In genomic region chr2:197431858-197432257, GRCh38 we compare ENCODE assay signal across 11 cellular contexts. TPM values are rescaled to one million over a fixed set of nuclear protein-coding genes. Genes with fewer than 3 reads are reported as not detected.
DNase-seq lines count a peak whose midpoint lies in the region; ATAC-seq, FAIRE-seq and TF ChIP-seq lines count a peak whose summit lies in the region.
"Had no signal": no experiment of that assay in that cellular context is flagged by ENCODE, and none has a peak within 500 bp of the region (broad histone marks: within the 10 kb centered on the region; RNA-seq: fewer than 3 reads in every experiment).

No MANE protein-coding gene starts in this region.

- H3K23me2 ChIP-seq in H1 (ENCODE audit: low read depth, low read length), result peaks cover 6% of the 10 kb centered on the region; the same call in 1 of the 2 replicates

- no peaks in the 10 kb centered on the region for H3K9me2 ChIP-seq in OCI-LY7 (ENCODE audit: insufficient read depth, low read length)

- H3K23ac ChIP-seq in H1 (ENCODE audit: insufficient read length), result no peak overlapping the region

- TF ChIP-seq EP300 in H1 (IDR thresholded peaks at IDR 0.05; ENCODE audit: borderline replicate concordance in 1 of 2, low read depth in 2 of 2, low read length in 2 of 2), result no peak

- intact Hi-C loops in OCI-LY7 (cut with micrococcal nuclease; ENCODE audit: unreplicated experiment) (loop anchor here (5.0 to 10.0 kb wide), 2 partner anchors 275 to 1777 kb away; partner anchors contain the start of genes MARS2 and SLC39A10), psoas muscle (cut with DNase I) (no loop called here)

- peak overlapping the region; percentile 79 for H3K4me3 ChIP-seq in GM12865 (ENCODE audit: low read depth, low read length)
- H3K4me3 ChIP-seq in OCI-LY7 (ENCODE audit: low read depth, low read length, poor library complexity, severe bottlenecking), result peak overlapping the region; percentile 99
- peak overlapping the region in 1 of 4 experiments; percentile 83; a peak in 1 of 8 replicates for H3K4me3 ChIP-seq in H1 (ENCODE audit: extremely low read depth in 1 of 4, insufficient read depth in 2 of 4, low read depth in 3 of 4, low read length in 4 of 4)
- peak overlapping the region; percentile 97 for H3K4me3 ChIP-seq in psoas muscle
- H3K4me3 ChIP-seq in WERI-Rb-1 (ENCODE audit: low read depth, low read length), result no peak overlapping the region

- no peak for TF ChIP-seq CTCF in GM12865 (IDR thresholded peaks at IDR 0.05; ENCODE audit: insufficient read depth, low read depth, low read length, missing control alignments)
- no peak for TF ChIP-seq CTCF in OCI-LY7 (conservative IDR thresholded peaks at IDR 0.05; ENCODE audit: low read length)
- no peak for TF ChIP-seq CTCF in H1 (IDR thresholded peaks at IDR 0.05; ENCODE audit: control extremely low read depth in 1 of 3, insufficient read depth in 1 of 3, low read depth in 1 of 3, low read length in 3 of 3)
- TF ChIP-seq CTCF in psoas muscle (IDR thresholded peaks at IDR 0.05), result no peak
- no peak for TF ChIP-seq CTCF in WERI-Rb-1 (IDR thresholded peaks at IDR 0.05; ENCODE audit: low read depth, low read length)

- H3K79me2 ChIP-seq in OCI-LY7 (ENCODE audit: insufficient read depth, low read depth, low read length), result peaks cover 93% of the 10 kb centered on the region
- peaks cover 75 to 91% of the 10 kb centered on the region in 2 experiments for H3K79me2 ChIP-seq in H1 (ENCODE audit: control insufficient read depth in 1 of 2, insufficient read depth in 2 of 2, low read length in 2 of 2)

- H4K91ac ChIP-seq in H1 (replicated peaks; ENCODE audit: insufficient read length, low read length), result no peak overlapping the region

- H3K18ac ChIP-seq in H1 (ENCODE audit: extremely low read depth, low read length), result no peak overlapping the region

- no peak overlapping the region for H2BK20ac ChIP-seq in H1 (ENCODE audit: low read length)

- TF ChIP-seq RAD21 in H1 (IDR thresholded peaks at IDR 0.05 in 1 of 2, conservative IDR thresholded peaks at IDR 0.05 in 1 of 2; ENCODE audit: low read depth in 2 of 2, low read length in 2 of 2), result no peak

- H2BK120ac ChIP-seq in H1 (replicated peaks; ENCODE audit: low read depth, low read length), result no peak overlapping the region

- peaks cover 49% of the 10 kb centered on the region for H4K20me1 ChIP-seq in OCI-LY7 (ENCODE audit: insufficient read depth, low read length)
- H4K20me1 ChIP-seq in H1 (replicated peaks in 1 of 2; ENCODE audit: control insufficient read depth in 1 of 2, insufficient read depth in 2 of 2, low read length in 2 of 2), result peaks cover 14 to 29% of the 10 kb centered on the region in 2 experiments

- no peak overlapping the region for H2BK12ac ChIP-seq in H1 (ENCODE audit: low read depth, low read length)

- no peak overlapping the region; a peak in 1 of 7 replicates for H3K9ac ChIP-seq in H1 (replicated peaks in 1 of 4; ENCODE audit: extremely low read depth in 1 of 4, low read depth in 3 of 4, low read length in 3 of 4)

- H2AFZ ChIP-seq in OCI-LY7 (ENCODE audit: low read length) (no peak overlapping the region), H1 (ENCODE audit: low read length) (no peak overlapping the region)

- H3K27ac ChIP-seq in OCI-LY7 (ENCODE audit: low read depth, low read length, poor library complexity, severe bottlenecking) (no peak overlapping the region), H1 (ENCODE audit: low read depth, low read length) (no peak overlapping the region), psoas muscle (peak overlapping the region; percentile 99), WERI-Rb-1 (no peak overlapping the region)

- H3K79me1 ChIP-seq in H1 (ENCODE audit: low read depth, low read length), result peaks cover 5% of the 10 kb centered on the region; the same call in 1 of the 2 replicates

- no peak overlapping the region for H4K5ac ChIP-seq in H1 (ENCODE audit: insufficient read length, low read depth, low read length)

- TF ChIP-seq POLR2A in H1 (IDR thresholded peaks at IDR 0.05; ENCODE audit: control extremely low read depth in 1 of 2, low read depth in 2 of 2, low read length in 2 of 2), result no peak

- H3K4me1 ChIP-seq in OCI-LY7 (ENCODE audit: insufficient read depth, low read length, poor library complexity, severe bottlenecking) (peaks cover 50% of the 10 kb centered on the region), H1 (replicated peaks in 1 of 4; ENCODE audit: control insufficient read depth in 3 of 4, insufficient read depth in 4 of 4, low read length in 3 of 4) (peaks cover 0 to 7% (median 5%) of the 10 kb centered on the region in 4 experiments; a peak in 4 of 7 replicates), psoas muscle (peaks cover 70% of the 10 kb centered on the region)

- H4K8ac ChIP-seq in H1 (ENCODE audit: extremely low read depth, insufficient read depth, low read length), result no peak overlapping the region

- no peak overlapping the region for H3K4ac ChIP-seq in H1 (replicated peaks; ENCODE audit: insufficient read length, low read depth, low read length)

- no peak overlapping the region for H2BK15ac ChIP-seq in H1 (ENCODE audit: low read length)

- no peak overlapping the region for H3K14ac ChIP-seq in H1 (ENCODE audit: insufficient read length)

- no peak for FAIRE-seq in H1 (lab: Jason Lieb, UNC)
- FAIRE-seq: G401.6 had no signal

- POLR2A ChIA-PET in OCI-LY7 (lab: Charles Lee), result interaction anchor here (0.6 to 2.5 kb wide), 7 partner anchors 8 to 299 kb away, joined by 3 to 14 read pairs (median 4); no protein-coding TSS in a partner anchor
- POLR2A ChIA-PET in H1 (lab: Charles Lee; ENCODE audit: partially characterized antibody), result interaction anchor here (0.9 to 3.4 kb wide), 7 partner anchors 20 to 68 kb away, joined by 3 to 12 read pairs (median 3); partner anchors contain the start of genes COQ10B, HSPD1 and HSPE1

- H3K36me3 ChIP-seq in OCI-LY7 (ENCODE audit: insufficient read depth, low read length) (peaks cover 59% of the 10 kb centered on the region), H1 (ENCODE audit: control insufficient read depth in 2 of 4, insufficient read depth in 4 of 4, low read length in 3 of 4) (peaks cover 0 to 7% (median 0%) of the 10 kb centered on the region in 4 experiments; a peak in 3 of 8 replicates), psoas muscle (ENCODE audit: insufficient read depth in 1 of 2, low read depth in 1 of 2) (no peaks in the 10 kb centered on the region), WERI-Rb-1 (peaks cover 45% of the 10 kb centered on the region)

- no TSS peak for BruUV-seq in OCI-LY7 (replicated peaks; lab: Mats Ljungman, UMichigan)

- no peak overlapping the region for H2AK5ac ChIP-seq in H1 (ENCODE audit: low read depth, low read length)

- no peak overlapping the region for H3K56ac ChIP-seq in H1 (replicated peaks; ENCODE audit: insufficient read length, low read depth, low read length)

- peak overlapping the region; percentile 91 for H3K4me2 ChIP-seq in OCI-LY7 (ENCODE audit: low read length)
- H3K4me2 ChIP-seq in H1 (ENCODE audit: insufficient read depth in 1 of 2, low read depth in 2 of 2, low read length in 2 of 2), result peak overlapping the region; percentile 61 to 91; a peak in 3 of 4 replicates

- H2BK5ac ChIP-seq in H1 (ENCODE audit: low read depth, low read length), result no peak overlapping the region

- no peaks in the 10 kb centered on the region for H3K9me3 ChIP-seq in OCI-LY7 (ENCODE audit: low read length)
- H3K9me3 ChIP-seq in H1 (ENCODE audit: insufficient read depth in 2 of 2, low read depth in 1 of 2, low read length in 1 of 2), result no peaks in the 10 kb centered on the region
- H3K9me3 ChIP-seq in psoas muscle, result no peaks in the 10 kb centered on the region
- no peaks in the 10 kb centered on the region for H3K9me3 ChIP-seq in WERI-Rb-1 (ENCODE audit: severe bottlenecking)
- H3K9me3 ChIP-seq: heart right ventricle had no signal

- WGBS in H1 (ENCODE audit: extremely low coverage in 1 of 2, insufficient coverage in 1 of 2, insufficient read length in 1 of 2, insufficient replicate concordance in 2 of 2, low coverage in 1 of 2, low lambda C conversion rate in 2 of 2, missing lambda C conversion rate in 1 of 2), 2 experiments, result 95% methylated on average over 6 of the region's 6 CpGs; no CpG with 5 or more reads in 1 of the 2 experiments
- 58 to 65% (median 64%) methylated on average over 6 of the region's 6 CpGs for WGBS in psoas muscle, 3 donors

- ATAC-seq in psoas muscle (no peak), GM18907 (IDR thresholded peaks at IDR 0.05; ENCODE audit: unreplicated experiment) (no peak)
- ATAC-seq: heart right ventricle had no signal

- no peaks in the 10 kb centered on the region for H3K27me3 ChIP-seq in H1 (replicated peaks in 1 of 4; ENCODE audit: control insufficient read depth in 3 of 4, extremely low read depth in 1 of 4, insufficient read depth in 3 of 4, low read length in 3 of 4)
- H3K27me3 ChIP-seq in psoas muscle (ENCODE audit: insufficient read depth in 3 of 3, low read length in 2 of 3), result no peaks in the 10 kb centered on the region
- no peaks in the 10 kb centered on the region for H3K27me3 ChIP-seq in WERI-Rb-1 (ENCODE audit: insufficient read depth, low read depth, severe bottlenecking)
- H3K27me3 ChIP-seq: heart right ventricle had no signal

- CTCF ChIA-PET in OCI-LY7 (lab: Charles Lee; ENCODE audit: unreplicated experiment) (no interaction called here), H1 (lab: Charles Lee; ENCODE audit: partially characterized antibody) (no interaction called here)

- DNase-seq in GM12865 (ENCODE audit: low read depth), result no peak
- no peak for DNase-seq in OCI-LY7 (ENCODE audit: low spot score)
- no peak for DNase-seq in H1 (ENCODE audit: low read depth in 1 of 2, low spot score in 2 of 2)
- no peak for DNase-seq in psoas muscle
- DNase-seq in T1000 (lab: John Stamatoyannopoulos, UW), result no peak
- DNase-seq in WERI-Rb-1, result no peak
- DNase-seq: heart right ventricle, NCI-H2081, RPMI8226 had no signal

RNA-seq across cellular contexts. Expression of gene SF3B1, which starts 3.0 kb away (rescaled TPM):
- total RNA-seq in OCI-LY7 (2014; rRNA removed; shearing (Covaris generic)), result 162 and 198 TPM in 2 replicates
- 268 and 298 TPM in 2 replicates for total RNA-seq in OCI-LY7 (2022)
- 294 and 320 TPM in 2 replicates for total RNA-seq in H1 (2021; fragmentation: NEBNext Ultra II Directional; extraction: Animal tissue kit (Norgen Biotek cat#: 25700))
- 189 and 403 TPM in 2 replicates for polyA plus RNA-seq in H1 (2011; rRNA removed)
- polyA plus RNA-seq in H1 (2011; cell fraction: cytosol; rRNA removed), result 286 TPM
- polyA plus RNA-seq in H1 (2011; cell fraction: nucleus; rRNA removed), result 226 TPM
- polyA plus RNA-seq in H1 (2012, experiment 1 of 2), result 258 to 408 TPM (median 296 TPM) in 4 replicates
- 11.0 TPM for polyA plus RNA-seq in H1 (2012, experiment 2 of 2)
- 175 TPM for polyA plus RNA-seq in H1 (2013, experiment 1 of 2)
- polyA plus RNA-seq in H1 (2013, experiment 2 of 2), result 166 TPM
- polyA minus RNA-seq in H1 (2011; rRNA and poly(A)+ RNA removed), result 526 and 935 TPM in 2 replicates
- 141 TPM for polyA minus RNA-seq in H1 (2011; cell fraction: cytosol; rRNA and poly(A)+ RNA removed)
- polyA minus RNA-seq in H1 (2011; cell fraction: nucleus; rRNA and poly(A)+ RNA removed), result 366 TPM
- total RNA-seq in psoas muscle, result 100 to 1,000 TPM; 112 to 162 (median 142) TPM
- polyA plus RNA-seq in psoas muscle, result 100 to 1,000 TPM in 2 of 3 donors, 10 to 100 TPM in 1; 89.2 to 137 (median 116) TPM

RNA-seq across cellular contexts. Expression of gene COQ10B, which starts 21.5 kb away (rescaled TPM):
- 4.5 and 5.0 TPM in 2 replicates for total RNA-seq in OCI-LY7 (2014; rRNA removed; shearing (Covaris generic))
- total RNA-seq in OCI-LY7 (2022) (12.2 and 13.5 TPM in 2 replicates), psoas muscle (10 to 100 TPM in 3 of 4 donors, 1 to 10 TPM in 1; 9.9 to 20.2 (median 18.5) TPM)
- total RNA-seq in H1 (2021; fragmentation: NEBNext Ultra II Directional; extraction: Animal tissue kit (Norgen Biotek cat#: 25700)), result 17.0 and 17.3 TPM in 2 replicates
- polyA plus RNA-seq in H1 (2011; rRNA removed) (1.7 and 1.9 TPM in 2 replicates), psoas muscle (10 to 100 TPM; 11.9 to 16.4 (median 14.5) TPM)
- 3.1 TPM for polyA plus RNA-seq in H1 (2011; cell fraction: cytosol; rRNA removed)
- 1.0 TPM for polyA plus RNA-seq in H1 (2011; cell fraction: nucleus; rRNA removed)
- polyA plus RNA-seq in H1 (2012, experiment 1 of 2), result 7.1 to 15.7 TPM (median 9.8 TPM) in 4 replicates
- 2.0 TPM for polyA plus RNA-seq in H1 (2012, experiment 2 of 2)
- polyA plus RNA-seq in H1 (2013, experiment 1 of 2), result 9.7 TPM
- 10.2 TPM for polyA plus RNA-seq in H1 (2013, experiment 2 of 2)
- polyA minus RNA-seq in H1 (2011; rRNA and poly(A)+ RNA removed), result 2.0 and 4.4 TPM in 2 replicates
- polyA minus RNA-seq in H1 (2011; cell fraction: cytosol; rRNA and poly(A)+ RNA removed), result 3.2 TPM
- polyA minus RNA-seq in H1 (2011; cell fraction: nucleus; rRNA and poly(A)+ RNA removed), result 7.4 TPM
